Comparison of ENCODE assay signal across 8 cellular contexts in genomic region chr17:66906321-66907278, GRCh38. TPM values are rescaled to one million over a fixed set of nuclear protein-coding genes. Genes with fewer than 3 reads are reported as not detected.
DNase-seq lines count a peak whose midpoint lies in the region; ATAC-seq and TF ChIP-seq lines count a peak whose summit lies in the region.
"Had no signal": no experiment of that assay in that cellular context is flagged by ENCODE, and none has a peak within 500 bp of the region (broad histone marks: within the 10 kb centered on the region; RNA-seq: fewer than 3 reads in every experiment).

No MANE protein-coding gene starts in this region.

- ATAC-seq in heart right ventricle: peak in 4 of 8 donors; percentile 43 to 57 (median 54)
- no peak for ATAC-seq in GM18517 (IDR thresholded peaks at IDR 0.05; ENCODE audit: unreplicated experiment)

- H3K27me3 ChIP-seq in adipocyte (replicated peaks; ENCODE audit: control insufficient read depth, insufficient read depth, low read length) (peaks cover 47% of the 10 kb centered on the region), heart right ventricle (peaks cover 0 to 16% (median 0%) of the 10 kb centered on the region in 7 donors)
- H3K27me3 ChIP-seq: neutrophil had no signal

- no peaks in the 10 kb centered on the region for H3K36me3 ChIP-seq in adipocyte (ENCODE audit: control insufficient read depth, insufficient read depth, low read length, severe bottlenecking)
- H3K36me3 ChIP-seq in heart right ventricle: no peaks in the 10 kb centered on the region
- H3K36me3 ChIP-seq: neutrophil had no signal

- 46 to 47% methylated on average over 20 of the region's 20 CpGs for WGBS in heart right ventricle, 2 donors

- intact Hi-C loops in heart right ventricle (cut with DNase I): loop anchor here (1.0 to 10.0 kb wide), 8 partner anchors 169 to 712 kb away; partner anchors contain the start of gene CEP112 (in 1 of the 10)

- no peak overlapping the region for H3K27ac ChIP-seq in heart right ventricle
- H3K27ac ChIP-seq: neutrophil had no signal

- H3K4me1 ChIP-seq in adipocyte (ENCODE audit: control insufficient read depth, insufficient read depth, low read length): peaks cover 14% of the 10 kb centered on the region
- peaks cover 0 to 11% (median 9%) of the 10 kb centered on the region in 9 donors for H3K4me1 ChIP-seq in heart right ventricle

- in situ Hi-C loops in GM13976 (cut with MboI; ENCODE audit: low sequenced_read_pairs, unreplicated experiment): loop anchor here (10.0 kb wide), 1 partner anchor 192 kb away; no protein-coding TSS in a partner anchor

- H3K4me3 ChIP-seq in adipocyte (ENCODE audit: low read length) (no peak overlapping the region), heart right ventricle (no peak overlapping the region)

- H3K9ac ChIP-seq in adipocyte (ENCODE audit: low read length): no peak overlapping the region

- H3K9me3 ChIP-seq in adipocyte (ENCODE audit: control insufficient read depth, low read length): no peaks in the 10 kb centered on the region
- H3K9me3 ChIP-seq in heart right ventricle: no peaks in the 10 kb centered on the region
- H3K9me3 ChIP-seq: neutrophil had no signal

- DNase-seq in GM13976 (ENCODE audit: low spot score) (peak; percentile 79), NCI-H1436 (lab: John Stamatoyannopoulos, UW) (peak; percentile 91), SW480 (ENCODE audit: low spot score) (peak; percentile 72), adipocyte (ENCODE audit: low read depth) (peak; percentile 91), heart right ventricle (peak; percentile 69 to 78), pulmonary artery endothelial cell (ENCODE audit: low read depth, low spot score) (peak; percentile 46)

- TF ChIP-seq CTCF in GM13976 (IDR thresholded peaks at IDR 0.05; ENCODE audit: borderline replicate concordance, control extremely low read depth, extremely low read depth, insufficient read depth, missing control alignments) (peak; percentile 81), heart right ventricle (IDR thresholded peaks at IDR 0.05) (peak; percentile 75 to 92 (median 87))

RNA-seq across cellular contexts. Expression of gene CACNG4, which starts 57.9 kb away (rescaled TPM):
- total RNA-seq in heart right ventricle (under 1 TPM in 4 of 10 donors, not detected in 6; 0.06 to 0.11 (median 0.08) TPM), pulmonary artery endothelial cell (not detected in 2 replicates)
- under 1 TPM in 1 of 2 donors, not detected in 1; 0.06 TPM for polyA plus RNA-seq in heart right ventricle
